In the genomic region with DNA sequence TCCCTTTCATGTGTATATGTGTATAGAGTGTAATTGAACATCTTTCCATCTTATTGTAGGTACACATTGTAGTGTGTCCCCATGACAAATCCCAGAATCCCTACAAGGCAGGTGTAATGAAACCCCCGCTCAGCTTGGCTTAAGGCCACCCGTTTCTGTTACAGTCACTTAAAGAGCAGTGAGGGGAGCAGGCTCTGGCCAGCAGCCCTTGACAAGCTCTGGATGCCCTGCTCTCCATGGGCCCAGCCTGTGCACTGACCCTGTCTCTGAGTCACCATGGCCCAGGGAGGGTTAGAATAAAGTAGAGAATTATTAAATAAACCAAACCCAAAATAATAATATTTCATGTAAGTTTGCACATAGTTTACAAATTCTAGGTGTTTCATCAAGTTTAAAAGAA, we compare ENCODE assay signal across 30 cellular contexts. TPM values are rescaled to one million over a fixed set of nuclear protein-coding genes. Genes with fewer than 3 reads are reported as not detected.
DNase-seq lines count a peak whose midpoint lies in the region; ATAC-seq and TF ChIP-seq lines count a peak whose summit lies in the region.
"Had no signal": no experiment of that assay in that cellular context is flagged by ENCODE, and none has a peak within 500 bp of the region (broad histone marks: within the 10 kb centered on the region; RNA-seq: fewer than 3 reads in every experiment).

No MANE protein-coding gene starts in this region.

- H3K4me1 ChIP-seq in thyroid gland = no peaks in the 10 kb centered on the region
- H3K4me1 ChIP-seq: Caco-2 had no signal

- H3K27ac Mint-ChIP-seq in nephron = peak overlapping the region; percentile 91 to 98 (median 95)
- H3K27ac Mint-ChIP-seq: activated T-cell treated with anti-CD3 and anti-CD28 coated beads, Interleukin-2, amount 50 U/mL, for 72 hours; stimulated activated naive B cell treated with anti-CD40 and anti-IgM and Interleukin-4, amounts not matched to agents 10 μg/mL and 1 μg/mL and 100 μg/mL, for 72 hours; T-helper 17 cell had no signal

- peak overlapping the region in 1 of 3 experiments; percentile 12 for H3K4me3 Mint-ChIP-seq in nephron
- no peak overlapping the region for H3K4me3 Mint-ChIP-seq in activated T-cell treated with anti-CD3 and anti-CD28 coated beads, Interleukin-2, amount 50 U/mL, for 4 hours
- H3K4me3 Mint-ChIP-seq: activated T-cell treated with anti-CD3 and anti-CD28 coated beads, Interleukin-2, amount 50 U/mL, for 72 hours; stimulated activated naive B cell treated with anti-CD40 and anti-IgM and Interleukin-4, amounts not matched to agents 10 μg/mL and 1 μg/mL and 100 μg/mL, for 72 hours; T-helper 17 cell had no signal

- no peaks in the 10 kb centered on the region for H3K36me3 Mint-ChIP-seq in nephron (ENCODE audit: low read depth)
- no peaks in the 10 kb centered on the region for H3K36me3 Mint-ChIP-seq in activated T-cell treated with anti-CD3 and anti-CD28 coated beads, Interleukin-2, amount 50 U/mL, for 4 hours (ENCODE audit: insufficient read depth)
- H3K36me3 Mint-ChIP-seq: stimulated activated naive B cell treated with anti-CD40 and anti-IgM and Interleukin-4, amounts not matched to agents 10 μg/mL and 1 μg/mL and 100 μg/mL, for 72 hours had no signal

- DNase-seq in left cardiac atrium (no peak), thyroid gland (peak; percentile 62 to 80), occipital lobe (lab: John Stamatoyannopoulos, UW) (no peak)
- DNase-seq in activated T-cell treated with anti-CD3 and anti-CD28 coated beads, Interleukin-2, amount 50 U/mL, for 4 hours = no peak
- DNase-seq: activated CD4-positive, alpha-beta T cell treated with anti-CD3 and anti-CD28 coated beads, Interleukin-2, amount 50 U/mL, for 48 hours; activated naive CD4-positive, alpha-beta T cell treated with Interleukin-2 at 50 U/mL for 16 hours; activated T-cell treated with anti-CD3 and anti-CD28 coated beads, Interleukin-2, amount 50 U/mL, for 72 hours; Caco-2; cerebellar nuclear complex; GDM1; HCEC 1CT; IMR-90; mesenchymal stem cell; NCI-H1694; NCI-H2171; NCI-H510A; stimulated activated CD4-positive, alpha-beta T cell treated with anti-CD3 and anti-CD28 coated beads, Interleukin-15, amount 100 ng/mL, for 24 hours; stimulated activated naive B cell treated with anti-CD40 and anti-IgM and Interleukin-4, amounts not matched to agents 10 μg/mL and 1 μg/mL and 100 μg/mL, for 72 hours; T-helper 17 cell had no signal

- H3K4me3 ChIP-seq in thyroid gland (replicated peaks in 1 of 3) = no peak overlapping the region
- H3K4me3 ChIP-seq: hepatocyte, SK-N-MC had no signal

- no peaks in the 10 kb centered on the region for H3K27me3 ChIP-seq in thyroid gland
- H3K27me3 ChIP-seq: hepatocyte had no signal

- peaks cover 9% of the 10 kb centered on the region for H3K27me3 Mint-ChIP-seq in nephron (ENCODE audit: low read depth)
- H3K27me3 Mint-ChIP-seq in activated T-cell treated with anti-CD3 and anti-CD28 coated beads, Interleukin-2, amount 50 U/mL, for 4 hours (ENCODE audit: low read depth) = peaks cover 6% of the 10 kb centered on the region

- no peak for TF ChIP-seq CTCF in nephron (IDR thresholded peaks at IDR 0.05; ENCODE audit: unreplicated experiment in 3 of 3)
- TF ChIP-seq CTCF in thyroid gland (IDR thresholded peaks at IDR 0.05) = no peak

- no peaks in the 10 kb centered on the region for H3K36me3 ChIP-seq in thyroid gland

- H3K27ac ChIP-seq in cingulate gyrus (ENCODE audit: low read depth, low read length) = peak overlapping the region; percentile 69
- no peak overlapping the region for H3K27ac ChIP-seq in thyroid gland
- H3K27ac ChIP-seq: C4-2B, hepatocyte, SK-N-MC had no signal

- intact Hi-C loops in left cardiac atrium (cut with DNase I) (no loop called here), thyroid gland (cut with DNase I) (no loop called here)

- H3K9me3 ChIP-seq in thyroid gland = no peaks in the 10 kb centered on the region
- H3K9me3 ChIP-seq: Caco-2 had no signal

- no peaks in the 10 kb centered on the region for H3K9me3 Mint-ChIP-seq in nephron
- H3K9me3 Mint-ChIP-seq in activated T-cell treated with anti-CD3 and anti-CD28 coated beads, Interleukin-2, amount 50 U/mL, for 4 hours = no peaks in the 10 kb centered on the region
- H3K9me3 Mint-ChIP-seq: activated T-cell treated with anti-CD3 and anti-CD28 coated beads, Interleukin-2, amount 50 U/mL, for 72 hours; stimulated activated naive B cell treated with anti-CD40 and anti-IgM and Interleukin-4, amounts not matched to agents 10 μg/mL and 1 μg/mL and 100 μg/mL, for 72 hours had no signal

- ATAC-seq in left cardiac atrium = peak; percentile 21 to 47
- no peak for ATAC-seq in HG03175 (IDR thresholded peaks at IDR 0.05; ENCODE audit: unreplicated experiment)
- ATAC-seq in activated T-cell treated with anti-CD3 and anti-CD28 coated beads, Interleukin-2, amount 50 U/mL, for 4 hours = no peak
- no peak for ATAC-seq in GM21576 (IDR thresholded peaks at IDR 0.05; ENCODE audit: unreplicated experiment)
- ATAC-seq: activated CD4-positive, CD25-positive, alpha-beta regulatory T cell treated with anti-CD3 and anti-CD28 coated beads, Interleukin-2, amount 50 U/mL, for 24 hours; left colon; stimulated activated naive B cell treated with anti-CD40 and anti-IgM and Interleukin-4, amounts not matched to agents 10 μg/mL and 1 μg/mL and 100 μg/mL, for 72 hours; T-helper 17 cell had no signal

- H3K4me1 Mint-ChIP-seq in nephron = peaks cover 47% of the 10 kb centered on the region
- H3K4me1 Mint-ChIP-seq in activated T-cell treated with anti-CD3 and anti-CD28 coated beads, Interleukin-2, amount 50 U/mL, for 4 hours (ENCODE audit: low read depth) = peaks cover 4% of the 10 kb centered on the region

- 26 to 40% methylated on average over 2 of the region's 2 CpGs for WGBS in thyroid gland, 2 donors

- TF ChIP-seq POLR2A in thyroid gland (IDR thresholded peaks at IDR 0.05) = no peak

RNA-seq across cellular contexts. Expression of gene MAL, which starts 17.2 kb away (rescaled TPM):
- total RNA-seq in left cardiac atrium = 1 to 10 TPM; 5.8 to 7.8 TPM
- total RNA-seq in thyroid gland = 10 to 100 TPM in 3 of 4 donors, 1 to 10 TPM in 1; 5.6 to 19.3 (median 13.3) TPM
- not detected for total RNA-seq in occipital lobe
- total RNA-seq in activated T-cell treated with anti-CD3 and anti-CD28 coated beads, Interleukin-2, amount 50 U/mL, for 4 hours = 1 to 10 TPM; 5.6 to 6.1 (median 6.1) TPM
- total RNA-seq: Caco-2, endothelial cell of umbilical vein, frontal cortex, IMR-90 had no signal

Comparison
In these comparisons a context has a peak if more than half of its experiments do, and no peak if none do; other contexts are left out.
1. ATAC-seq: peak in left cardiac atrium (2 of 2); none in HG03175 (single experiment), activated T-cell treated with anti-CD3 and anti-CD28 coated beads, Interleukin-2, amount 50 U/mL, for 4 hours (0 of 2) and GM21576 (single experiment).
2. DNase-seq: peak in thyroid gland (2 of 2); none in left cardiac atrium (single experiment), occipital lobe (single experiment) and activated T-cell treated with anti-CD3 and anti-CD28 coated beads, Interleukin-2, amount 50 U/mL, for 4 hours (single experiment).